ENCODE assay signal across 8 cellular contexts in genomic region chr2:68251855-68252406, GRCh38. TPM values are rescaled to one million over a fixed set of nuclear protein-coding genes. Genes with fewer than 3 reads are reported as not detected.
DNase-seq lines count a peak whose midpoint lies in the region; ATAC-seq and TF ChIP-seq lines count a peak whose summit lies in the region.

No MANE protein-coding gene starts in this region.

- TF ChIP-seq CTCF in GM23338 (conservative IDR thresholded peaks at IDR 0.05; ENCODE audit: low read depth in 2 of 2), result no peak
- no peak for TF ChIP-seq CTCF in OCI-LY1 (IDR thresholded peaks at IDR 0.05; ENCODE audit: low read length)
- TF ChIP-seq CTCF in sigmoid colon (IDR thresholded peaks at IDR 0.05), result no peak

- no peaks in the 10 kb centered on the region for H3K36me3 ChIP-seq in GM23338 (ENCODE audit: insufficient read depth)
- H3K36me3 ChIP-seq in OCI-LY1 (ENCODE audit: insufficient read depth, low read length), result peaks cover 18% of the 10 kb centered on the region; the same call in 1 of the 2 replicates
- H3K36me3 ChIP-seq in sigmoid colon, result no peaks in the 10 kb centered on the region

- H3K9me2 ChIP-seq in GM23338 (ENCODE audit: insufficient read depth) (no peaks in the 10 kb centered on the region), OCI-LY1 (ENCODE audit: low read depth, low read length) (no peaks in the 10 kb centered on the region)

- H3K27ac Mint-ChIP-seq in GM23338, result peak overlapping the region; percentile 97

- H3K9me3 ChIP-seq in OCI-LY1 (ENCODE audit: low read length) (no peaks in the 10 kb centered on the region), sigmoid colon (no peaks in the 10 kb centered on the region)

- H3K79me2 ChIP-seq in GM23338 (replicated peaks; ENCODE audit: insufficient read depth) (peaks cover 49% of the 10 kb centered on the region), OCI-LY1 (ENCODE audit: insufficient read depth, low read length) (peaks cover 50% of the 10 kb centered on the region)

- intact Hi-C loops in left cardiac atrium (cut with DNase I) (loop anchor here in 1 of 2 donors (5.0 kb wide), 1 partner anchor 55 kb away; no protein-coding TSS in a partner anchor), sigmoid colon (cut with DNase I) (loop anchor here (1.0 to 10.0 kb wide), 4 partner anchors 65 to 193 kb away; partner anchors contain the start of genes C1D, CNRIP1 and PNO1)

- H3K4me3 ChIP-seq in GM23338 (peak overlapping the region; percentile 82), OCI-LY1 (ENCODE audit: low read depth, low read length, poor library complexity, severe bottlenecking) (peak overlapping the region; percentile 81), sigmoid colon (peak overlapping the region; percentile 84 to 91 (median 88))

- H3F3A ChIP-seq in GM23338 (replicated peaks; ENCODE audit: low read depth) (no peaks in the 10 kb centered on the region), OCI-LY1 (ENCODE audit: insufficient read depth, low read length) (no peaks in the 10 kb centered on the region)

- peaks cover 17% of the 10 kb centered on the region for H3K4me1 Mint-ChIP-seq in GM23338

- no peak overlapping the region for H3K4me2 ChIP-seq in GM23338
- peak overlapping the region; percentile 76; the same call in 1 of the 2 replicates for H3K4me2 ChIP-seq in OCI-LY1 (ENCODE audit: low read length)

- peaks cover 7% of the 10 kb centered on the region; the same call in 2 of the 3 replicates for H3K36me3 Mint-ChIP-seq in GM23338 (ENCODE audit: low read depth)

- TF ChIP-seq POLR2A in sigmoid colon (IDR thresholded peaks at IDR 0.05), result peak in 1 of 2 donors; percentile 51

- no peak overlapping the region for H2AFZ ChIP-seq in GM23338
- no peak overlapping the region for H2AFZ ChIP-seq in OCI-LY1 (ENCODE audit: low read length)

- DNase-seq in EH (ENCODE audit: low read depth) (peak; percentile 28), GM23338 (ENCODE audit: low spot score) (peak; percentile 32), left cardiac atrium (peak; percentile 43), sigmoid colon (peak; percentile 74), Kasumi-1 (lab: John Stamatoyannopoulos, UW) (no peak)
- DNase-seq in activated naive CD4-positive, alpha-beta T cell treated with Interleukin-2 at 50 U/mL for 16 hours, result peak; percentile 53

- no peak for TF ChIP-seq EP300 in sigmoid colon (IDR thresholded peaks at IDR 0.05)

- H3K27ac ChIP-seq in GM23338 (ENCODE audit: low read depth) (no peak overlapping the region), OCI-LY1 (ENCODE audit: low read depth, low read length, poor library complexity, severe bottlenecking) (peak overlapping the region; percentile 91), sigmoid colon (peak overlapping the region; percentile 95 to 99 (median 98))

- H3K27me3 ChIP-seq in GM23338 (ENCODE audit: insufficient read depth), result no peaks in the 10 kb centered on the region
- H3K27me3 ChIP-seq in OCI-LY1 (ENCODE audit: insufficient read depth, low read length), result no peaks in the 10 kb centered on the region
- no peaks in the 10 kb centered on the region for H3K27me3 ChIP-seq in sigmoid colon

- H3K27me3 Mint-ChIP-seq in GM23338 (ENCODE audit: insufficient read depth, low read depth, poor library complexity), result peaks cover 11% of the 10 kb centered on the region

- peaks cover 35% of the 10 kb centered on the region for H4K20me1 ChIP-seq in GM23338 (replicated peaks; ENCODE audit: insufficient read depth)
- peaks cover 6% of the 10 kb centered on the region for H4K20me1 ChIP-seq in OCI-LY1 (ENCODE audit: insufficient read depth, low read length)

- WGBS in sigmoid colon, 2 donors, result 1% methylated on average over 78 of the region's 78 CpGs

- peak overlapping the region; percentile 94 for H3K9ac ChIP-seq in OCI-LY1 (ENCODE audit: low read length)

- peak overlapping the region; percentile 84; the same call in 2 of the 3 replicates for H3K4me3 Mint-ChIP-seq in GM23338

- ATAC-seq in GM23338 (no peak; the same call in 2 of the 3 replicates), left cardiac atrium (peak; percentile 3 to 12), HG03469 (IDR thresholded peaks at IDR 0.05; ENCODE audit: unreplicated experiment) (no peak)

- H3K9me3 Mint-ChIP-seq in GM23338, result no peaks in the 10 kb centered on the region

- peaks cover 48% of the 10 kb centered on the region for H3K4me1 ChIP-seq in GM23338 (ENCODE audit: insufficient read depth)
- H3K4me1 ChIP-seq in OCI-LY1 (ENCODE audit: insufficient read depth, low read length, severe bottlenecking), result peaks cover 65% of the 10 kb centered on the region
- H3K4me1 ChIP-seq in sigmoid colon, result peaks cover 0 to 48% (median 42%) of the 10 kb centered on the region in 4 donors

TF ChIP-seq in GM23338, 12 proteins besides CTCF, POLR2A, EP300 and RAD21:
- no peak for TF ChIP-seq STAT1 (IDR thresholded peaks at IDR 0.05; ENCODE audit: unreplicated experiment)
- TF ChIP-seq ETS1 (IDR thresholded peaks at IDR 0.05), result no peak

RNA-seq across cellular contexts. Expression of gene PPP3R1, which starts 0.4 kb away (rescaled TPM):
- 49.6 and 52.7 TPM in 2 replicates for total RNA-seq in GM23338 (2014; rRNA removed; shearing (Covaris generic))
- polyA plus RNA-seq in GM23338 (2016; fragmentation: Nextera tagmentation; extraction: Ambion mirVana), result 7.9 and 9.0 TPM in 2 replicates
- total RNA-seq in left cardiac atrium, result 10 to 100 TPM; 37.8 to 39.3 TPM
- 10 to 100 TPM; 28.4 to 38.5 (median 36.6) TPM for total RNA-seq in sigmoid colon
- polyA plus RNA-seq in sigmoid colon, result 10 to 100 TPM; 17.4 to 28.8 (median 27.5) TPM

Comparison
In these comparisons a context has a peak if more than half of its experiments do, and no peak if none do; other contexts are left out.
1. DNase-seq: peak in EH (single experiment), GM23338 (single experiment), activated naive CD4-positive, alpha-beta T cell treated with Interleukin-2 at 50 U/mL for 16 hours (single experiment), left cardiac atrium (single experiment) and sigmoid colon (single experiment); none in Kasumi-1 (0 of 2).
2. ATAC-seq: peak in left cardiac atrium (2 of 2); none in GM23338 (single experiment) and HG03469 (single experiment).
3. Peak in every context shown above with its lines, with median percentiles within 50 percentile points of each other: H3K4me3 ChIP-seq.